ENCODE assay signal across 23 cellular contexts in the genomic region with DNA sequence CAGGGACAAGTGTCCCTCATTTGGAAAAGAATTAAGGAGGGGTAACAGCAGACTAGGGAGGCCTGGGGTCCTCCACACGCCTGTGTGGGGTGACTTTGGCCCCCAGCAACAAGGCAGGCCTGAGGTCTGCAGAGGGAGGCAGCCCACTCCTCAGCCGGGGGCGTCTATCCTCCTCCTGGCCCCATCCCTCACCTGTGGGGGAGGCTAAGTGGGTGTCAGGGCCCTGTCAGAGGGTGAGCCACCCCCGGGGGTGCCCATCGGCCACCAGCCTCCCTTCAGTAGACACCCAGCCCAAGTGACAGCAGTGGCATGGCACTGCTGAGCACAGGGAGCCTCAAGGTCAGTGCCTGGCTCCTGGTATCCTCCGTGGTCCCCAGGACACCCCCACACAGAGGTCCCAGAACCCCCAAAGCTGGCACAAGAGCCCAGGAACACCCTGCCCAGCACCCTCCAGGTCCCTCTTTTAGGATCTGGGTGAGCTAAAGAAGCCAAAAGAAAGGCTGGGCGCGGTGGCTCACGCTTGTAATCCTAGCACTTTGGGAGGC. TPM values are rescaled to one million over a fixed set of nuclear protein-coding genes. Genes with fewer than 3 reads are reported as not detected.
"Had no signal": no experiment of that assay in that cellular context is flagged by ENCODE, and none has a peak within 500 bp of the region (broad histone marks: within the 10 kb centered on the region; RNA-seq: fewer than 3 reads in every experiment).

No MANE protein-coding gene starts in this region.

- H3K27ac ChIP-seq: epithelial cell of prostate, esophagus muscularis mucosa, gastrocnemius medialis, heart right ventricle, left lung, tibial artery, upper lobe of right lung had no signal

- H3K4me3 ChIP-seq: esophagus muscularis mucosa, gastrocnemius medialis, heart right ventricle, left lung, smooth muscle cell, tibial artery, upper lobe of right lung had no signal

- ATAC-seq: effector memory CD8-positive, alpha-beta T cell; gastrocnemius medialis; stimulated activated effector memory CD8-positive, alpha-beta T cell treated with anti-CD3 and anti-CD28 coated beads, Interleukin-12 subunit alpha, Interleukin-12 subunit beta, amount 100 ng/mL, for 72 hours; stimulated activated naive CD8-positive, alpha-beta T cell treated with anti-CD3 and anti-CD28 coated beads, Interleukin-15, Interleukin-2, amounts not matched to agents 100 U/mL and 50 U/mL, for 24 hours had no signal

- H3K9me3 ChIP-seq: esophagus muscularis mucosa, gastrocnemius medialis, heart right ventricle, left lung, tibial artery, upper lobe of right lung had no signal

- H3K4me1 ChIP-seq: left lung, tibial artery, upper lobe of right lung had no signal

- H3K36me3 ChIP-seq: esophagus muscularis mucosa, gastrocnemius medialis, heart right ventricle, left lung, tibial artery, upper lobe of right lung had no signal

- FAIRE-seq: islet of Langerhans had no signal

- H3K27me3 ChIP-seq: esophagus muscularis mucosa, gastrocnemius medialis, heart right ventricle, left lung, tibial artery, upper lobe of right lung had no signal

- DNase-seq: central memory CD4-positive, alpha-beta T cell; effector memory CD8-positive, alpha-beta T cell; gastrocnemius medialis; heart right ventricle; hypothalamus; mesendoderm; naive B cell; stimulated activated CD4-positive, alpha-beta T cell treated with anti-CD3 and anti-CD28 coated beads, Interleukin-4, amount 100 ng/mL, for 1 hour; stimulated activated CD8-positive, alpha-beta memory T cell treated with anti-CD3 and anti-CD28 coated beads, Interleukin-4, amount 100 ng/mL, for 48 hours; stimulated activated naive CD8-positive, alpha-beta T cell treated with anti-CD3 and anti-CD28 coated beads, Interleukin-15, Interleukin-2, amounts not matched to agents 100 U/mL and 50 U/mL, for 24 hours; tibial artery had no signal

RNA-seq across cellular contexts. Expression of gene FXYD4, which starts 0.7 kb away (rescaled TPM):
- total RNA-seq: esophagus muscularis mucosa, fibroblast of villous mesenchyme, gastrocnemius medialis, lung microvascular endothelial cell, omental fat pad, pulmonary artery endothelial cell, smooth muscle cell, temporal lobe had no signal
- polyA plus RNA-seq: heart right ventricle, smooth muscle cell had no signal
